Comparison of ENCODE assay signal across 8 cellular contexts in genomic region chr11:3797329-3798090, GRCh38. TPM values are rescaled to one million over a fixed set of nuclear protein-coding genes. Genes with fewer than 3 reads are reported as not detected.
DNase-seq lines count a peak whose midpoint lies in the region; ATAC-seq and TF ChIP-seq lines count a peak whose summit lies in the region.

Gene NUP98, minus strand, starts transcription at chr11:3797554. Its CDS starts 15,437 bp downstream, at chr11:3782117.

- intact Hi-C loops in natural killer cell (cut with micrococcal nuclease) = loop anchor here (1.0 kb wide), 2 partner anchors 11 to 44 kb away; partner anchors contain the start of gene PGAP2

- H3K36me3 Mint-ChIP-seq in natural killer cell = no peaks in the 10 kb centered on the region

- no peak for TF ChIP-seq CTCF in natural killer cell (IDR thresholded peaks at IDR 0.05)

- H3K27me3 Mint-ChIP-seq in natural killer cell (ENCODE audit: low read depth in 2 of 2) = no peaks in the 10 kb centered on the region

- H3K27ac Mint-ChIP-seq in natural killer cell = peak within 1 kb of the TSS; percentile 97 to 99

- DNase-seq in ELF-1 (ENCODE audit: low read depth, low spot score) = peak; percentile 100
- DNase-seq in H7 = peak; percentile 99
- DNase-seq in M059J (ENCODE audit: low read depth) = peak; percentile 100
- DNase-seq in SHP77 (lab: John Stamatoyannopoulos, UW) = peak; percentile 98 to 99
- peak; percentile 100 for DNase-seq in activated effector memory CD4-positive, alpha-beta T cell treated with Interleukin-2 at 50 U/mL for 16 hours
- peak; percentile 99 for DNase-seq in fibroblast of peridontal ligament (ENCODE audit: extremely low read depth)
- peak; percentile 100 for DNase-seq in natural killer cell
- DNase-seq in stimulated activated naive CD4-positive, alpha-beta T cell treated with Interleukin-2 at 50 U/mL for 16 hours (lab: John Stamatoyannopoulos, UW) = peak; percentile 99

- H3K9me3 Mint-ChIP-seq in natural killer cell = peaks cover 0 to 3% of the 10 kb centered on the region in 2 donors

- peaks cover 34 to 37% of the 10 kb centered on the region in 2 donors for H3K4me1 Mint-ChIP-seq in natural killer cell

- H3K4me3 Mint-ChIP-seq in natural killer cell = peak within 1 kb of the TSS; percentile 96

- H3K4me3 ChIP-seq in H7 (ENCODE audit: insufficient read depth, low read depth, low read length) = peak within 1 kb of the TSS; percentile 92

- H3K27me3 ChIP-seq in H7 (ENCODE audit: control insufficient read depth, insufficient read depth, low read length) = no peaks in the 10 kb centered on the region

- peaks cover 4% of the 10 kb centered on the region for H3K36me3 ChIP-seq in H7 (replicated peaks; ENCODE audit: control insufficient read depth, insufficient read depth, low read length)

- peak; percentile 89 to 98 (median 91) for ATAC-seq in natural killer cell

RNA-seq across cellular contexts. Expression of gene NUP98, which starts in this region (rescaled TPM):
- 126 and 132 TPM in 2 replicates for total RNA-seq in H7 (2014; rRNA removed; shearing (Covaris generic))
- total RNA-seq in M059J (2014; rRNA removed; shearing (Covaris generic)) = 110 and 133 TPM in 2 replicates
- total RNA-seq in natural killer cell = 100 to 1,000 TPM in 1 of 3 donors, 10 to 100 TPM in 2; 88.5 to 103 (median 92.8) TPM

Comparison
In these comparisons a context has a peak if more than half of its experiments do, and no peak if none do; other contexts are left out.
1. Peak in every context shown above with its lines: DNase-seq, ATAC-seq and H3K4me3 ChIP-seq.